10 cellular contexts compared by ENCODE assay signal in genomic region chr2:169693344-169693743, GRCh38. TPM values are rescaled to one million over a fixed set of nuclear protein-coding genes. Genes with fewer than 3 reads are reported as not detected.
DNase-seq lines count a peak whose midpoint lies in the region; ATAC-seq and TF ChIP-seq lines count a peak whose summit lies in the region.
"Had no signal": no experiment of that assay in that cellular context is flagged by ENCODE, and none has a peak within 500 bp of the region (broad histone marks: within the 10 kb centered on the region; RNA-seq: fewer than 3 reads in every experiment).

No MANE protein-coding gene starts in this region.

- peak overlapping the region; percentile 99 for H2AFZ ChIP-seq in osteoblast (ENCODE audit: low read length)

- H3K4me3 ChIP-seq in choroid plexus epithelial cell (ENCODE audit: low read depth, low read length) (no peak overlapping the region), osteoblast (ENCODE audit: insufficient read depth, low read length) (peak overlapping the region; percentile 82), colonic mucosa (no peak overlapping the region)

- no peaks in the 10 kb centered on the region for H3K9me3 ChIP-seq in osteoblast (ENCODE audit: low read depth, low read length)
- H3K9me3 ChIP-seq in colonic mucosa, result no peaks in the 10 kb centered on the region
- H3K9me3 ChIP-seq: neutrophil had no signal

- H3K36me3 ChIP-seq in osteoblast (ENCODE audit: insufficient read depth, low read length) (no peaks in the 10 kb centered on the region), colonic mucosa (no peaks in the 10 kb centered on the region)
- H3K36me3 ChIP-seq: neutrophil had no signal

- H3K9ac ChIP-seq in colonic mucosa (ENCODE audit: low read depth in 2 of 2, low read length in 2 of 2), result no peak overlapping the region

- H3K4me1 ChIP-seq in osteoblast (ENCODE audit: insufficient read depth, low read length) (peaks cover 7% of the 10 kb centered on the region), colonic mucosa (peaks cover 4% of the 10 kb centered on the region)

- peak overlapping the region; percentile 100 for H3K4me2 ChIP-seq in osteoblast (ENCODE audit: insufficient read depth, low read length)

- TF ChIP-seq CTCF in choroid plexus epithelial cell (conservative IDR thresholded peaks at IDR 0.05; ENCODE audit: low read depth, low read length), result peak; percentile 17
- TF ChIP-seq CTCF in osteoblast (IDR thresholded peaks at IDR 0.05; ENCODE audit: extremely low read depth, low read depth, low read length), result peak; percentile 10
- no peak for TF ChIP-seq CTCF in colonic mucosa (IDR thresholded peaks at IDR 0.05)

- no peaks in the 10 kb centered on the region for H3K27me3 ChIP-seq in osteoblast (ENCODE audit: insufficient read depth, low read length)
- H3K27me3 ChIP-seq in colonic mucosa, result no peaks in the 10 kb centered on the region

- no peak for ATAC-seq in GM21367 (IDR thresholded peaks at IDR 0.05; ENCODE audit: unreplicated experiment)

- DNase-seq in NCI-H1092 treated with DMSO at 0.1 percent for 48 hours (lab: John Stamatoyannopoulos, UW), result peak; percentile 12
- no peak for DNase-seq in NCI-H1092 (lab: John Stamatoyannopoulos, UW)
- DNase-seq in NCI-H2227 (lab: John Stamatoyannopoulos, UW; ENCODE audit: unreplicated experiment), result peak; percentile 50
- no peak for DNase-seq in choroid plexus epithelial cell (ENCODE audit: low read depth)
- no peak for DNase-seq in osteoblast (ENCODE audit: insufficient read length, low spot score, missing footprints)
- no peak for DNase-seq in C1 segment of cervical spinal cord (lab: John Stamatoyannopoulos, UW)
- DNase-seq in colonic mucosa, result no peak

- H3K27ac ChIP-seq in osteoblast (ENCODE audit: low read depth, low read length) (peak overlapping the region; percentile 90), colonic mucosa (no peak overlapping the region)

- no peaks in the 10 kb centered on the region for H3K79me2 ChIP-seq in osteoblast (ENCODE audit: insufficient read depth, low read length)

- H4K20me1 ChIP-seq in osteoblast (ENCODE audit: insufficient read depth, low read length), result no peaks in the 10 kb centered on the region

- intact Hi-C loops in colonic mucosa (cut with DNase I), result no loop called here

RNA-seq across cellular contexts. Expression of gene CFAP210, which starts 0.9 kb away (rescaled TPM):
- total RNA-seq in osteoblast (under 0.01 and 0.36 TPM in 2 replicates), colonic mucosa (not detected)
- total RNA-seq: T-helper 2 cell treated with Interferon-gamma antibody and Interleukin-4, amounts not matched to agents 100 ng/mL and 5 ng/mL, for 36 hours had no signal

RNA-seq across cellular contexts. Expression of gene PHOSPHO2, which starts 0.9 kb away (rescaled TPM):
- total RNA-seq in osteoblast (3.6 and 5.0 TPM in 2 replicates), colonic mucosa (1 to 10 TPM; 5.3 to 7.0 TPM)

RNA-seq across cellular contexts. Expression of gene KLHL23, which starts 40.3 kb away (rescaled TPM):
- 0.29 and 0.72 TPM in 2 replicates for total RNA-seq in osteoblast
- 10 to 100 TPM in 1 of 2 donors, 1 to 10 TPM in 1; 7.1 to 15.6 TPM for total RNA-seq in colonic mucosa

Comparison
In these comparisons a context has a peak if more than half of its experiments do, and no peak if none do; other contexts are left out.
1. DNase-seq: peak in NCI-H1092 treated with DMSO at 0.1 percent for 48 hours (single experiment) and NCI-H2227 (single experiment); none in NCI-H1092 (single experiment), choroid plexus epithelial cell (single experiment), osteoblast (single experiment), C1 segment of cervical spinal cord (0 of 14) and colonic mucosa (single experiment).